2 cellular contexts compared by ENCODE assay signal in genomic region chr12:50955697-50956096, GRCh38.
TF ChIP-seq lines count a peak whose summit lies in the region.

No MANE protein-coding gene starts in this region.

TF ChIP-seq in SK-N-SH, 30 proteins besides CTCF, POLR2A, EP300 and RAD21 (continued from another document):
- TF ChIP-seq REST (IDR thresholded peaks at IDR 0.05; ENCODE audit: low read depth, low read length) = no peak
- TF ChIP-seq RFX5 (IDR thresholded peaks at IDR 0.05; ENCODE audit: low read length) = no peak
TF ChIP-seq in SK-N-SH: peak in this region for 3.

TF ChIP-seq in SK-N-SH treated with all-trans-retinoic acid at 6 μM for 48 hours, 23 proteins besides CTCF, POLR2A, EP300 and RAD21 (continued from another document):
- TF ChIP-seq TSHZ2 (CRISPR knock-in tag; IDR thresholded peaks at IDR 0.05) (peak; percentile 84; the same call in 1 of the 2 replicates), SNAI2 (CRISPR knock-in tag; IDR thresholded peaks at IDR 0.05) (0 out of 2 replicates have a peak, but pooled peaks have one; percentile 56), CREB5 (CRISPR knock-in tag; IDR thresholded peaks at IDR 0.05; ENCODE audit: low read depth) (0 out of 2 replicates have a peak, but pooled peaks have one; percentile 43), TCF4 (CRISPR knock-in tag; IDR thresholded peaks at IDR 0.05; ENCODE audit: borderline replicate concordance) (peak; percentile 96), GLIS3 (CRISPR knock-in tag; IDR thresholded peaks at IDR 0.05) (no peak), ESRRG (CRISPR knock-in tag; IDR thresholded peaks at IDR 0.05) (no peak), BACH2 (CRISPR knock-in tag; IDR thresholded peaks at IDR 0.05; ENCODE audit: borderline replicate concordance) (no peak), CSRNP3 (CRISPR knock-in tag; IDR thresholded peaks at IDR 0.05) (0 out of 2 replicates have a peak, but pooled peaks have one; percentile 49), CSDC2 (CRISPR knock-in tag; IDR thresholded peaks at IDR 0.05) (no peak), ISL1 (CRISPR knock-in tag; IDR thresholded peaks at IDR 0.05) (peak; percentile 90)
